Comparison of ENCODE assay signal across 11 cellular contexts in genomic region chr3:50603261-50604109, GRCh38. TPM values are rescaled to one million over a fixed set of nuclear protein-coding genes. Genes with fewer than 3 reads are reported as not detected.
DNase-seq lines count a peak whose midpoint lies in the region; ATAC-seq, FAIRE-seq and TF ChIP-seq lines count a peak whose summit lies in the region.
"Had no signal": no experiment of that assay in that cellular context is flagged by ENCODE, and none has a peak within 500 bp of the region (broad histone marks: within the 10 kb centered on the region; RNA-seq: fewer than 3 reads in every experiment).

No MANE protein-coding gene starts in this region.

- no peak overlapping the region for H3K4me3 Mint-ChIP-seq in Caco-2 (ENCODE audit: unreplicated experiment)

- BruUV-seq in Caco-2 (replicated peaks; lab: Mats Ljungman, UMichigan): no TSS peak

- H3K27ac ChIP-seq in right cardiac atrium (ENCODE audit: low read length) (no peak overlapping the region), skin epidermis (peak overlapping the region in 20 of 21 experiments; percentile 78 to 97 (median 92))

- H3K4me3 ChIP-seq in Caco-2 (ENCODE audit: low read depth, low read length) (no peak overlapping the region), right cardiac atrium (ENCODE audit: low read length) (no peak overlapping the region), skin epidermis (no peak overlapping the region)

- intact Hi-C loops in Caco-2 (cut with micrococcal nuclease; ENCODE audit: unreplicated experiment) (no loop called here), right cardiac atrium (cut with DNase I) (no loop called here)

- H3K27me3 Mint-ChIP-seq in Caco-2 (ENCODE audit: insufficient read depth, unreplicated experiment): no peaks in the 10 kb centered on the region

- TF ChIP-seq CTCF in Caco-2 (IDR thresholded peaks at IDR 0.05; ENCODE audit: insufficient read depth in 1 of 2, low read depth in 1 of 2, low read length in 1 of 2, severe bottlenecking in 1 of 2, unreplicated experiment in 1 of 2): no peak

- FAIRE-seq in HTR-8/SVneo (lab: Jason Lieb, UNC): no peak

- POLR2A ChIA-PET in Caco-2 (lab: Charles Lee): interaction anchor here (2.6 kb wide), 1 partner anchor 35 kb away, joined by 12 read pairs; the partner anchor contains the start of gene HEMK1

- H3K27ac Mint-ChIP-seq in Caco-2 (ENCODE audit: unreplicated experiment): peak overlapping the region; percentile 98

- no peak for DNase-seq in Caco-2
- DNase-seq in activated CD4-positive, alpha-beta T cell treated with anti-CD3 and anti-CD28 coated beads, Interleukin-2, amount 50 U/mL, for 48 hours: peak; percentile 43 to 55
- peak in 2 of 3 donors; percentile 12 to 18 for DNase-seq in right cardiac atrium
- no peak for DNase-seq in GM19240 (ENCODE audit: insufficient read length, low spot score)
- DNase-seq in HTR-8/SVneo (ENCODE audit: insufficient read length, low spot score): no peak
- DNase-seq in NCI-H526 treated with DMSO at 0.1 percent for 48 hours (lab: John Stamatoyannopoulos, UW): no peak
- no peak for DNase-seq in DMS 273 treated with DMSO at 0.1 percent for 48 hours (lab: John Stamatoyannopoulos, UW)
- DNase-seq: aorta; NCI-H446 treated with DMSO at 0.1 percent for 48 hours; stimulated activated CD4-positive, alpha-beta T cell treated with anti-CD3 and anti-CD28 coated beads, Interleukin-1b, Interleukin-23, amount 100 ng/mL, for 48 hours had no signal

- no peaks in the 10 kb centered on the region for H3K36me3 ChIP-seq in Caco-2 (ENCODE audit: control insufficient read depth, insufficient read depth, low read length)

- H3K36me3 Mint-ChIP-seq in Caco-2 (ENCODE audit: insufficient read depth, unreplicated experiment): peaks cover 4% of the 10 kb centered on the region

- H3K4me1 Mint-ChIP-seq in Caco-2 (ENCODE audit: low read depth, unreplicated experiment): peaks cover 20% of the 10 kb centered on the region

- H3K9me3 ChIP-seq in Caco-2 (no peaks in the 10 kb centered on the region), right cardiac atrium (ENCODE audit: control insufficient read depth, low read length) (no peaks in the 10 kb centered on the region)

- no peaks in the 10 kb centered on the region for H3K27me3 ChIP-seq in Caco-2 (replicated peaks; ENCODE audit: control insufficient read depth, insufficient read depth, low read length)
- no peaks in the 10 kb centered on the region for H3K27me3 ChIP-seq in right cardiac atrium (ENCODE audit: control insufficient read depth, insufficient read depth)

- ATAC-seq in right cardiac atrium: no peak

- H3K9me3 Mint-ChIP-seq in Caco-2 (ENCODE audit: unreplicated experiment): no peaks in the 10 kb centered on the region

- CTCF ChIA-PET in Caco-2 (lab: Charles Lee): interaction anchor here (0.6 to 3.2 kb wide), 3 partner anchors 8 to 344 kb away, joined by 3 to 19 read pairs (median 8); partner anchors contain the start of gene CISH

- H3K4me1 ChIP-seq in Caco-2: peaks cover 37% of the 10 kb centered on the region
- peaks cover 24% of the 10 kb centered on the region for H3K4me1 ChIP-seq in right cardiac atrium (ENCODE audit: control insufficient read depth, insufficient read depth, low read length)

- WGBS in right cardiac atrium: 69% methylated on average over 4 of the region's 4 CpGs

RNA-seq across cellular contexts. Expression of gene CISH, which starts 8.1 kb away (rescaled TPM):
- total RNA-seq in Caco-2 (2022): 2.9 and 3.4 TPM in 2 replicates
- 10 to 100 TPM in 3 of 4 donors, 1 to 10 TPM in 1; 9.1 to 27.8 (median 11.2) TPM for total RNA-seq in right cardiac atrium
- polyA plus RNA-seq in right cardiac atrium: 8.0 TPM

RNA-seq across cellular contexts. Expression of gene MAPKAPK3, which starts 13.5 kb away (rescaled TPM):
- total RNA-seq in Caco-2 (2022) (40.1 and 43.5 TPM in 2 replicates), right cardiac atrium (100 to 1,000 TPM; 167 to 260 (median 225) TPM)
- 181 TPM for polyA plus RNA-seq in right cardiac atrium

RNA-seq across cellular contexts. Expression of gene HEMK1, which starts 34.2 kb away (rescaled TPM):
- total RNA-seq in Caco-2 (2022) (12.6 and 14.3 TPM in 2 replicates), right cardiac atrium (10 to 100 TPM; 14.0 to 18.3 (median 15.8) TPM)
- 16.6 TPM for polyA plus RNA-seq in right cardiac atrium

RNA-seq across cellular contexts. Expression of gene C3orf18, which starts 35.9 kb away (rescaled TPM):
- total RNA-seq in Caco-2 (2022): 1.6 and 2.1 TPM in 2 replicates
- 10 to 100 TPM; 27.2 to 44.2 (median 40.6) TPM for total RNA-seq in right cardiac atrium
- 29.5 TPM for polyA plus RNA-seq in right cardiac atrium

Comparison
In these comparisons a context has a peak if more than half of its experiments do, and no peak if none do; other contexts are left out.
1. DNase-seq: peak in activated CD4-positive, alpha-beta T cell treated with anti-CD3 and anti-CD28 coated beads, Interleukin-2, amount 50 U/mL, for 48 hours (2 of 2) and right cardiac atrium (2 of 3); none in Caco-2 (0 of 2), GM19240 (single experiment), HTR-8/SVneo (single experiment), NCI-H526 treated with DMSO at 0.1 percent for 48 hours (single experiment) and DMS 273 treated with DMSO at 0.1 percent for 48 hours (single experiment).